26 cellular contexts compared by ENCODE assay signal in genomic region chr2:44397447-44397846, GRCh38.
"Had no signal": no experiment of that assay in that cellular context is flagged by ENCODE, and none has a peak within 500 bp of the region (broad histone marks: within the 10 kb centered on the region; RNA-seq: fewer than 3 reads in every experiment).

No MANE protein-coding gene starts in this region.

- ATAC-seq: left cardiac atrium, mucosa of descending colon, sciatic nerve had no signal

- H3K27ac ChIP-seq: epithelial cell of prostate, testis had no signal

- H3K4me3 ChIP-seq: mucosa of descending colon, testis had no signal

- H3K27me3 ChIP-seq: testis had no signal

- H3K9me3 ChIP-seq: mucosa of descending colon, testis had no signal

- FAIRE-seq: small intestine had no signal

- DNase-seq: activated CD4-positive, alpha-beta T cell treated with anti-CD3 and anti-CD28 coated beads for 4 hours; activated CD4-positive, alpha-beta T cell treated with anti-CD3 and anti-CD28 coated beads, Interleukin-2, amount 50 U/mL, for 48 hours; activated CD4-positive, CD25-positive, alpha-beta regulatory T cell; activated CD8-positive, alpha-beta memory T cell treated with anti-CD3 and anti-CD28 coated beads, Interleukin-2, amount 50 U/mL, for 48 hours; activated naive CD4-positive, alpha-beta T cell treated with Interleukin-2 at 50 U/mL for 16 hours; activated naive CD8-positive, alpha-beta T cell treated with anti-CD3 and anti-CD28 coated beads for 36 hours; activated T-cell treated with anti-CD3 and anti-CD28 coated beads, Interleukin-2, amount 50 U/mL, for 48 hours; amniotic stem cell; cerebellar nuclear complex; cortex of kidney; foreskin melanocyte; hypothalamus; islet precursor cell; left cardiac atrium; mucosa of descending colon; nephron progenitor cell; nucleus accumbens; posterior cingulate gyrus; small intestine; stimulated activated CD4-positive, alpha-beta T cell treated with anti-CD3 and anti-CD28 coated beads, Interleukin-2, amount 100 ng/mL, for 24 hours; stimulated activated naive CD4-positive, alpha-beta T cell; T-helper 1 cell; T-helper 9 cell; testis had no signal
